ENCODE assay signal across 8 cellular contexts in genomic region chr5:50667079-50667652, GRCh38. TPM values are rescaled to one million over a fixed set of nuclear protein-coding genes. Genes with fewer than 3 reads are reported as not detected.
DNase-seq lines count a peak whose midpoint lies in the region; ATAC-seq and TF ChIP-seq lines count a peak whose summit lies in the region.

No MANE protein-coding gene starts in this region.

- peaks cover 22% of the 10 kb centered on the region for H3F3A ChIP-seq in SU-DHL-6 (ENCODE audit: insufficient read depth)

- peak overlapping the region; percentile 94 for H3K4me3 Mint-ChIP-seq in dendritic cell treated with granulocyte-macrophage colony-stimulating factor and Interleukin-4, amounts not matched to agents 40 ng/mL and 50 ng/mL, for 4 days
- peak overlapping the region; percentile 99 for H3K4me3 Mint-ChIP-seq in stimulated activated memory B cell treated with anti-CD40 and anti-IgM and Interleukin-4, amounts not matched to agents 10 μg/mL and 1 μg/mL and 100 μg/mL, for 72 hours

- peak overlapping the region; percentile 74 for H3K9ac ChIP-seq in ES-I3 (ENCODE audit: low read depth, low read length)
- H3K9ac ChIP-seq in SU-DHL-6 (ENCODE audit: low read length) = peak overlapping the region; percentile 93

- peak overlapping the region; percentile 70 for H3K4me2 ChIP-seq in SU-DHL-6 (ENCODE audit: low read depth, low read length, poor library complexity, severe bottlenecking)

- H3K9me3 Mint-ChIP-seq in dendritic cell treated with granulocyte-macrophage colony-stimulating factor and Interleukin-4, amounts not matched to agents 40 ng/mL and 50 ng/mL, for 4 days = no peaks in the 10 kb centered on the region
- H3K9me3 Mint-ChIP-seq in stimulated activated memory B cell treated with anti-CD40 and anti-IgM and Interleukin-4, amounts not matched to agents 10 μg/mL and 1 μg/mL and 100 μg/mL, for 72 hours = no peaks in the 10 kb centered on the region

- peaks cover 16% of the 10 kb centered on the region; the same call in 1 of the 2 replicates for H3K79me2 ChIP-seq in SU-DHL-6 (ENCODE audit: insufficient read depth, low read length)

- H3K27ac ChIP-seq in SU-DHL-6 (ENCODE audit: low read depth, low read length) = peak overlapping the region; percentile 77
- H3K27ac ChIP-seq in lower lobe of right lung = peak overlapping the region; percentile 97

- H3K9me3 ChIP-seq in ES-I3 (ENCODE audit: control insufficient read depth, insufficient read depth, low read length) = no peaks in the 10 kb centered on the region
- no peaks in the 10 kb centered on the region for H3K9me3 ChIP-seq in SU-DHL-6 (ENCODE audit: insufficient read depth, low read length)
- no peaks in the 10 kb centered on the region for H3K9me3 ChIP-seq in lower lobe of right lung

- TF ChIP-seq CTCF in SU-DHL-6 (IDR thresholded peaks at IDR 0.05; ENCODE audit: insufficient read depth, low read length, poor library complexity, severe bottlenecking) = no peak
- no peak for TF ChIP-seq CTCF in lower lobe of right lung (IDR thresholded peaks at IDR 0.05)

- H3K9me2 ChIP-seq in SU-DHL-6 (replicated peaks; ENCODE audit: insufficient read depth, low read length) = no peaks in the 10 kb centered on the region

- H3K27me3 ChIP-seq in SU-DHL-6 (ENCODE audit: low read length) (no peaks in the 10 kb centered on the region), lower lobe of right lung (ENCODE audit: low read depth) (no peaks in the 10 kb centered on the region)

- H3K27me3 Mint-ChIP-seq in dendritic cell treated with granulocyte-macrophage colony-stimulating factor and Interleukin-4, amounts not matched to agents 40 ng/mL and 50 ng/mL, for 4 days = no peaks in the 10 kb centered on the region
- no peaks in the 10 kb centered on the region for H3K27me3 Mint-ChIP-seq in stimulated activated memory B cell treated with anti-CD40 and anti-IgM and Interleukin-4, amounts not matched to agents 10 μg/mL and 1 μg/mL and 100 μg/mL, for 72 hours

- H3K36me3 Mint-ChIP-seq in dendritic cell treated with granulocyte-macrophage colony-stimulating factor and Interleukin-4, amounts not matched to agents 40 ng/mL and 50 ng/mL, for 4 days (ENCODE audit: low read depth) = peaks cover 20% of the 10 kb centered on the region
- no peaks in the 10 kb centered on the region for H3K36me3 Mint-ChIP-seq in stimulated activated memory B cell treated with anti-CD40 and anti-IgM and Interleukin-4, amounts not matched to agents 10 μg/mL and 1 μg/mL and 100 μg/mL, for 72 hours

- no peaks in the 10 kb centered on the region for H4K20me1 ChIP-seq in SU-DHL-6 (ENCODE audit: low read depth, low read length)

- ATAC-seq in GM21423 (IDR thresholded peaks at IDR 0.05; ENCODE audit: unreplicated experiment) (peak; percentile 37), lower lobe of right lung (peak; percentile 88 to 89)
- ATAC-seq in stimulated activated memory B cell treated with anti-CD40 and anti-IgM and Interleukin-4, amounts not matched to agents 10 μg/mL and 1 μg/mL and 100 μg/mL, for 72 hours = peak; percentile 75

- H3K4me3 ChIP-seq in SU-DHL-6 (ENCODE audit: insufficient read depth, low read length, poor library complexity, severe bottlenecking) (peak overlapping the region; percentile 98), lower lobe of right lung (peak overlapping the region; percentile 83)

- H3K4me1 ChIP-seq in ES-I3 (ENCODE audit: insufficient read depth, low read length) (peaks cover 3% of the 10 kb centered on the region; the same call in 1 of the 2 replicates), lower lobe of right lung (peaks cover 45% of the 10 kb centered on the region)

- DNase-seq in HT-29 (ENCODE audit: low spot score) (peak; percentile 51), lower lobe of right lung (peak; percentile 82), NCI-H2196 treated with DMSO at 0.1 percent for 48 hours (lab: John Stamatoyannopoulos, UW; ENCODE audit: unreplicated experiment) (no peak)

- peak overlapping the region; percentile 95 for H3K27ac Mint-ChIP-seq in dendritic cell treated with granulocyte-macrophage colony-stimulating factor and Interleukin-4, amounts not matched to agents 40 ng/mL and 50 ng/mL, for 4 days
- H3K27ac Mint-ChIP-seq in stimulated activated memory B cell treated with anti-CD40 and anti-IgM and Interleukin-4, amounts not matched to agents 10 μg/mL and 1 μg/mL and 100 μg/mL, for 72 hours = peak overlapping the region; percentile 99

- intact Hi-C loops in dendritic cell treated with granulocyte-macrophage colony-stimulating factor and Interleukin-4, amounts not matched to agents 40 ng/mL and 50 ng/mL, for 4 days (cut with micrococcal nuclease) = loop anchor here (5.0 to 10.0 kb wide), 4 partner anchors 52 to 225 kb away; partner anchors contain the start of gene EMB
- intact Hi-C loops in lower lobe of right lung (cut with DNase I) = no loop called here

- H2AFZ ChIP-seq in SU-DHL-6 (ENCODE audit: low read depth, low read length, severe bottlenecking) = peak overlapping the region; percentile 85

- H3K4me1 Mint-ChIP-seq in dendritic cell treated with granulocyte-macrophage colony-stimulating factor and Interleukin-4, amounts not matched to agents 40 ng/mL and 50 ng/mL, for 4 days (ENCODE audit: low read depth) = peaks cover 43% of the 10 kb centered on the region
- peaks cover 31% of the 10 kb centered on the region for H3K4me1 Mint-ChIP-seq in stimulated activated memory B cell treated with anti-CD40 and anti-IgM and Interleukin-4, amounts not matched to agents 10 μg/mL and 1 μg/mL and 100 μg/mL, for 72 hours

- H3K36me3 ChIP-seq in ES-I3 (ENCODE audit: insufficient read depth, low read length) = no peaks in the 10 kb centered on the region; the same call in 1 of the 2 replicates
- no peaks in the 10 kb centered on the region for H3K36me3 ChIP-seq in SU-DHL-6 (ENCODE audit: low read length)
- H3K36me3 ChIP-seq in lower lobe of right lung = no peaks in the 10 kb centered on the region

RNA-seq across cellular contexts. Expression of gene PARP8, which starts 0.7 kb away (rescaled TPM):
- 5.3 and 8.1 TPM in 2 replicates for total RNA-seq in HT-29 (2014; rRNA removed; shearing (Covaris generic))
- 54.6 TPM for total RNA-seq in lower lobe of right lung

Comparison
In these comparisons a context has a peak if more than half of its experiments do, and no peak if none do; other contexts are left out.
1. ATAC-seq: peak in every context shown above with its lines; median percentile 88 in lower lobe of right lung; 75 in stimulated activated memory B cell treated with anti-CD40 and anti-IgM and Interleukin-4, amounts not matched to agents 10 μg/mL and 1 μg/mL and 100 μg/mL, for 72 hours; 37 in GM21423.